ENCODE assay signal across 16 cellular contexts in the genomic region with DNA sequence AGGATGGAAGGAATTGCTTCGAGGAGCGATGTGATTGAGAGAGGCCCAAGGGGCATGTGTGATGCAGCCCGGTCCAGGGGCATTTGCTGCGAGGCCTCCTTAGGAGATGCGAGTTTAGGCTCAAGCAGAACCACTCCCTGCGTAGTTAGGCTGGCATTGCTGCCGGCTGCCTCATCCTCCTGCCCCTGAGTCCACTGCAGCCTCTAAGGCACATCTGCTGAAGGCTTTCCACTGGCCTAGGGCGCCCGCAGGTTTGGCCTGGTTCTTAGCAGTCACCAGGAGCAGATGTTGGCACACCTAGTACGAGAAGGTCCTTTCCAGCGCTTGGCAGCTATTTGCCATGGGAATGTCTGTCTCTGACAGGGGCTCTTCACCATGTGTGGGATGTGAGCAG. TPM values are rescaled to one million over a fixed set of nuclear protein-coding genes. Genes with fewer than 3 reads are reported as not detected.
DNase-seq lines count a peak whose midpoint lies in the region; ATAC-seq and TF ChIP-seq lines count a peak whose summit lies in the region.
"Had no signal": no experiment of that assay in that cellular context is flagged by ENCODE, and none has a peak within 500 bp of the region (broad histone marks: within the 10 kb centered on the region; RNA-seq: fewer than 3 reads in every experiment).

No MANE protein-coding gene starts in this region.

- POLR2A ChIA-PET in activated CD4-positive, alpha-beta T cell treated with anti-CD3 and anti-CD28 coated beads, Interleukin-2, amount 10 ng/mL, durations not matched to agents 7 days and 5 days (lab: Charles Lee): interaction anchor here (2.6 kb wide), 1 partner anchor 20 kb away, joined by 19 read pairs; a partner anchor contains a TSS

- H3K9me3 ChIP-seq in T-helper 17 cell (ENCODE audit: control insufficient read depth, low read length, poor library complexity, severe bottlenecking): no peaks in the 10 kb centered on the region
- no peaks in the 10 kb centered on the region for H3K9me3 ChIP-seq in testis
- H3K9me3 ChIP-seq: tibial artery had no signal

- no peak overlapping the region for H3K27ac ChIP-seq in testis
- H3K27ac ChIP-seq: tibial artery had no signal

- DNase-seq in activated CD4-positive, alpha-beta T cell treated with anti-CD3 and anti-CD28 coated beads, Interleukin-2, amount 10 ng/mL, durations not matched to agents 7 days and 5 days: no peak
- DNase-seq in activated CD4-positive, alpha-beta T cell treated with anti-CD3 and anti-CD28 coated beads, Interleukin-2, amount 50 U/mL, for 1 hour: no peak
- DNase-seq in T-helper 17 cell (no peak), testis (peak; percentile 11), amniotic stem cell (lab: John Stamatoyannopoulos, UW) (no peak)
- no peak for DNase-seq in effector memory CD8-positive, alpha-beta T cell
- DNase-seq: DMS79 treated with DMSO at 0.1 percent for 48 hours, IMR-90, NCI-H187 had no signal

- CTCF ChIA-PET in activated CD4-positive, alpha-beta T cell treated with anti-CD3 and anti-CD28 coated beads, Interleukin-2, amount 10 ng/mL, durations not matched to agents 7 days and 5 days (lab: Charles Lee): interaction anchor here (0.6 to 7.9 kb wide), 9 partner anchors 13 to 1374 kb away, joined by 3 to 57 read pairs (median 3); a partner anchor contains a TSS

- H3K27me3 ChIP-seq in testis: no peaks in the 10 kb centered on the region
- H3K27me3 ChIP-seq: tibial artery had no signal

- peak overlapping the region; percentile 88 for H3K27ac Mint-ChIP-seq in activated CD4-positive, alpha-beta T cell treated with anti-CD3 and anti-CD28 coated beads, Interleukin-2, amount 10 ng/mL, durations not matched to agents 7 days and 5 days
- H3K27ac Mint-ChIP-seq in T-helper 17 cell: peak overlapping the region; percentile 99
- peak overlapping the region in 1 of 2 donors; percentile 100 for H3K27ac Mint-ChIP-seq in effector memory CD8-positive, alpha-beta T cell

- H3K27me3 Mint-ChIP-seq in activated CD4-positive, alpha-beta T cell treated with anti-CD3 and anti-CD28 coated beads, Interleukin-2, amount 10 ng/mL, durations not matched to agents 7 days and 5 days: no peaks in the 10 kb centered on the region
- H3K27me3 Mint-ChIP-seq in T-helper 17 cell: no peaks in the 10 kb centered on the region
- H3K27me3 Mint-ChIP-seq in effector memory CD8-positive, alpha-beta T cell: no peaks in the 10 kb centered on the region

- H3K4me1 Mint-ChIP-seq in activated CD4-positive, alpha-beta T cell treated with anti-CD3 and anti-CD28 coated beads, Interleukin-2, amount 10 ng/mL, durations not matched to agents 7 days and 5 days: peaks cover 80% of the 10 kb centered on the region
- peaks cover 75% of the 10 kb centered on the region for H3K4me1 Mint-ChIP-seq in T-helper 17 cell
- H3K4me1 Mint-ChIP-seq in effector memory CD8-positive, alpha-beta T cell (ENCODE audit: low read depth in 2 of 2): peaks cover 75 to 80% of the 10 kb centered on the region in 2 donors

- H3K4me3 Mint-ChIP-seq in activated CD4-positive, alpha-beta T cell treated with anti-CD3 and anti-CD28 coated beads, Interleukin-2, amount 10 ng/mL, durations not matched to agents 7 days and 5 days: peak overlapping the region; percentile 67
- peak overlapping the region; percentile 90 for H3K4me3 Mint-ChIP-seq in T-helper 17 cell
- peak overlapping the region; percentile 59 to 81 for H3K4me3 Mint-ChIP-seq in effector memory CD8-positive, alpha-beta T cell

- no peaks in the 10 kb centered on the region for H3K36me3 ChIP-seq in testis (ENCODE audit: low read depth, missing control alignments)
- H3K36me3 ChIP-seq: tibial artery had no signal

- no peak overlapping the region for H3K4me3 ChIP-seq in testis
- H3K4me3 ChIP-seq: tibial artery had no signal

- ATAC-seq in T-helper 17 cell: no peak
- no peak for ATAC-seq in effector memory CD8-positive, alpha-beta T cell (replicated peaks)
- no peak for ATAC-seq in GM19023 (IDR thresholded peaks at IDR 0.05; ENCODE audit: unreplicated experiment)
- no peak for ATAC-seq in GM18511 (IDR thresholded peaks at IDR 0.05; ENCODE audit: unreplicated experiment)

- peaks cover 4% of the 10 kb centered on the region for H3K4me1 ChIP-seq in testis
- H3K4me1 ChIP-seq: tibial artery had no signal

- intact Hi-C loops in testis (cut with DNase I; ENCODE audit: low total_unique reads): no loop called here

- no peaks in the 10 kb centered on the region for H3K9me3 Mint-ChIP-seq in activated CD4-positive, alpha-beta T cell treated with anti-CD3 and anti-CD28 coated beads, Interleukin-2, amount 10 ng/mL, durations not matched to agents 7 days and 5 days
- H3K9me3 Mint-ChIP-seq in effector memory CD8-positive, alpha-beta T cell: no peaks in the 10 kb centered on the region

- TF ChIP-seq POLR2A in testis (IDR thresholded peaks at IDR 0.05): no peak

- WGBS in testis, 2 donors: 91 to 92% methylated on average over 11 of the region's 11 CpGs

- H3K36me3 Mint-ChIP-seq in activated CD4-positive, alpha-beta T cell treated with anti-CD3 and anti-CD28 coated beads, Interleukin-2, amount 10 ng/mL, durations not matched to agents 7 days and 5 days (ENCODE audit: low read depth): peaks cover 76% of the 10 kb centered on the region
- peaks cover 10% of the 10 kb centered on the region for H3K36me3 Mint-ChIP-seq in T-helper 17 cell (ENCODE audit: low read depth)
- H3K36me3 Mint-ChIP-seq in effector memory CD8-positive, alpha-beta T cell (ENCODE audit: insufficient read depth): peaks cover 63% of the 10 kb centered on the region

- no peak for TF ChIP-seq CTCF in testis (IDR thresholded peaks at IDR 0.05)

RNA-seq across cellular contexts. Expression of a gene that starts 20.7 kb away (rescaled TPM):
- total RNA-seq in activated CD4-positive, alpha-beta T cell treated with anti-CD3 and anti-CD28 coated beads, Interleukin-2, amount 10 ng/mL, durations not matched to agents 7 days and 5 days: 100 to 1,000 TPM; 121 to 138 TPM
- total RNA-seq in T-helper 17 cell (100 to 1,000 TPM; 163 to 184 TPM), testis (10 to 100 TPM in 1 of 2 donors, 1 to 10 TPM in 1; 5.7 to 11.2 TPM)
- polyA plus RNA-seq in testis (ENCODE audit: insufficient read depth, low read depth, low replicate concordance): 12.7 TPM

RNA-seq across cellular contexts. Expression of a gene that starts 48.4 kb away (rescaled TPM):
- total RNA-seq in activated CD4-positive, alpha-beta T cell treated with anti-CD3 and anti-CD28 coated beads, Interleukin-2, amount 10 ng/mL, durations not matched to agents 7 days and 5 days: not detected
- not detected for total RNA-seq in T-helper 17 cell
- total RNA-seq in testis: not detected
- polyA plus RNA-seq in testis (ENCODE audit: insufficient read depth, low read depth, low replicate concordance): not detected
- total RNA-seq: A673, IMR-90, myocyte, SK-MEL-5 had no signal
- polyA plus RNA-seq: IMR-90, keratinocyte had no signal

Comparison
In these comparisons a context has a peak if more than half of its experiments do, and no peak if none do; other contexts are left out.
1. RNA of a gene that starts 20.7 kb away (total RNA-seq): 163 to 184 TPM in T-helper 17 cell and 121 to 138 TPM in activated CD4-positive, alpha-beta T cell treated with anti-CD3 and anti-CD28 coated beads, Interleukin-2, amount 10 ng/mL, durations not matched to agents 7 days and 5 days; 5.7 to 11.2 TPM in testis; every median in the first group is over 10 times any median in the second.
2. Peak in every context shown above with its lines, with median percentiles within 50 percentile points of each other: H3K4me3 Mint-ChIP-seq.